In the genomic region with DNA sequence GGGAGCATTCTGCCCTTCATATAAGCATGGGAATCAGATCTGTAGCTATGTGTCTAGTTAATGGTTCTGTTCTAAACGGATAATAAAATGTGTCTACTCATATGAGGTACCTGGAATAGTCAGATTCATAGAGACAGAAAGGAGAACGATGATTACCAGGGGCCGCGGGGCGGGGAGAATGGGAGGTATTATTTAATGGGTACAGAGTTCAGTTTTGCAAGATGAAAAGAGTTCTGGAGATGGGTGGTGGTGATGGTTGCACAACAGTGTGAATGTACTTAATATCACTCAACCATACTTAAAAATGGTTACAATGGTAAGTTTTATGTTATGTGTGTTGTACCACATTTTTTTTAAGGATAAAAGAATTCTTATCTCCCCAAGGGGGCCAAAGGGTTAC, we compare ENCODE assay signal across 39 cellular contexts. TPM values are rescaled to one million over a fixed set of nuclear protein-coding genes. Genes with fewer than 3 reads are reported as not detected.
"Had no signal": no experiment of that assay in that cellular context is flagged by ENCODE, and none has a peak within 500 bp of the region (broad histone marks: within the 10 kb centered on the region; RNA-seq: fewer than 3 reads in every experiment).

No MANE protein-coding gene starts in this region.

- H3K27me3 ChIP-seq: MG63 had no signal

- H3K9ac ChIP-seq: KMS-11 had no signal

- H3K9me3 ChIP-seq: MG63 had no signal

- H3K4me3 ChIP-seq: MG63 had no signal

- H3K4me2 ChIP-seq: KMS-11 had no signal

- H3K36me3 ChIP-seq: MG63 had no signal

- H3K27ac ChIP-seq: KMS-11 had no signal

- DNase-seq: Karpas-422, Kasumi-1, KG1, MG63, MM.1S, MV-4-11, NCI-H1048, NCI-H1092, NCI-H1092 treated with DMSO at 0.1 percent for 48 hours, NCI-H1105, NCI-H1105 treated with DMSO at 0.1 percent for 48 hours, NCI-H1417, NCI-H1417 treated with DMSO at 0.1 percent for 48 hours, NCI-H1436, NCI-H1436 treated with DMSO at 0.1 percent for 48 hours, NCI-H146, NCI-H1694, NCI-H1694 treated with DMSO at 0.1 percent for 48 hours, NCI-H187, NCI-H187 treated with DMSO at 0.1 percent for 48 hours, NCI-H1930, NCI-H2029, NCI-H2029 treated with DMSO at 0.1 percent for 48 hours, NCI-H2081, NCI-H2081 treated with DMSO at 0.1 percent for 48 hours, NCI-H2107, NCI-H2171, NCI-H2171 treated with DMSO at 0.1 percent for 48 hours, NCI-H2227 treated with DMSO at 0.1 percent for 48 hours, NCI-H226, NCI-H345, NCI-H446, NCI-H446 treated with DMSO at 0.1 percent for 48 hours, NCI-H510A had no signal

RNA-seq across cellular contexts. Expression of gene ABCC8, which starts 10.0 kb away (rescaled TPM):
- total RNA-seq: LHCN-M2, M059J, MCF 10A, NCI-H460 had no signal

RNA-seq across cellular contexts. Expression of gene USH1C, which starts 57.5 kb away (rescaled TPM):
- total RNA-seq: LHCN-M2, M059J, MCF 10A had no signal
